17 cellular contexts compared by ENCODE assay signal in genomic region chr12:78269620-78270019, GRCh38.
A peak's percentile ranks its signal among the peaks of the same experiment; 100 is the strongest.
DNase-seq lines count a peak whose midpoint lies in the region; ATAC-seq, FAIRE-seq and TF ChIP-seq lines count a peak whose summit lies in the region.
"Had no signal": no experiment of that assay in that cellular context is flagged by ENCODE, and none has a peak within 500 bp of the region (broad histone marks: within the 10 kb centered on the region; RNA-seq: fewer than 3 reads in every experiment).

No MANE protein-coding gene starts in this region.

- no peak for ATAC-seq in body of pancreas
- ATAC-seq: HepG2 had no signal

- H3K4me2 ChIP-seq in GM23248 (ENCODE audit: unreplicated experiment): no peak overlapping the region
- H3K4me2 ChIP-seq in OCI-LY3 (ENCODE audit: low read length): no peak overlapping the region
- H3K4me2 ChIP-seq in H1 (ENCODE audit: insufficient read depth in 1 of 2, low read depth in 2 of 2, low read length in 2 of 2): no peak overlapping the region
- no peak overlapping the region for H3K4me2 ChIP-seq in mesendoderm (ENCODE audit: low read length)

- intact Hi-C loops in body of pancreas (cut with DNase I): no loop called here

- H3K9me2 ChIP-seq in GM23248 (ENCODE audit: insufficient read depth): no peaks in the 10 kb centered on the region

- no peaks in the 10 kb centered on the region for H4K20me1 ChIP-seq in GM23248 (ENCODE audit: insufficient read depth)
- H4K20me1 ChIP-seq in OCI-LY3 (ENCODE audit: insufficient read depth, low read length): no peaks in the 10 kb centered on the region
- no peaks in the 10 kb centered on the region for H4K20me1 ChIP-seq in H1 (replicated peaks in 1 of 2; ENCODE audit: control insufficient read depth in 1 of 2, insufficient read depth in 2 of 2, low read length in 2 of 2)

- POLR2A ChIA-PET in H1 (lab: Charles Lee; ENCODE audit: partially characterized antibody): no interaction called here
- POLR2A ChIA-PET in activated CD4-positive, alpha-beta memory T cell treated with anti-CD3 and anti-CD28 coated beads, Interleukin-2, amount 10 ng/mL, durations not matched to agents 7 days and 5 days (lab: Charles Lee): no interaction called here

- H3K36me3 ChIP-seq in GM23248 (ENCODE audit: low read depth) (no peaks in the 10 kb centered on the region), OCI-LY3 (replicated peaks; ENCODE audit: low read depth, low read length) (no peaks in the 10 kb centered on the region), H1 (ENCODE audit: control insufficient read depth in 2 of 4, insufficient read depth in 4 of 4, low read length in 3 of 4) (no peaks in the 10 kb centered on the region), mesendoderm (ENCODE audit: control insufficient read depth, insufficient read depth, low read length) (no peaks in the 10 kb centered on the region), body of pancreas (replicated peaks in 1 of 2; ENCODE audit: insufficient read depth in 1 of 2, low read depth in 2 of 2) (no peaks in the 10 kb centered on the region)
- H3K36me3 ChIP-seq: BE2C had no signal

- no peaks in the 10 kb centered on the region for H3K27me3 ChIP-seq in GM23248 (replicated peaks; ENCODE audit: insufficient read depth)
- no peaks in the 10 kb centered on the region for H3K27me3 ChIP-seq in OCI-LY3 (ENCODE audit: low read depth, low read length)
- H3K27me3 ChIP-seq in H1 (replicated peaks in 1 of 4; ENCODE audit: control insufficient read depth in 3 of 4, extremely low read depth in 1 of 4, insufficient read depth in 3 of 4, low read length in 3 of 4): no peaks in the 10 kb centered on the region
- no peaks in the 10 kb centered on the region for H3K27me3 ChIP-seq in mesendoderm (ENCODE audit: insufficient read depth, low read length, poor library complexity)
- no peaks in the 10 kb centered on the region for H3K27me3 ChIP-seq in body of pancreas

- H3K4ac ChIP-seq in H1 (replicated peaks; ENCODE audit: insufficient read length, low read depth, low read length) (no peak overlapping the region), mesendoderm (ENCODE audit: low read depth, low read length) (no peak overlapping the region)

- no peak overlapping the region for H3K14ac ChIP-seq in H1 (ENCODE audit: insufficient read length)

- H3K27ac ChIP-seq in GM23248: no peak overlapping the region
- H3K27ac ChIP-seq in OCI-LY3 (ENCODE audit: low read length): no peak overlapping the region
- H3K27ac ChIP-seq in H1 (ENCODE audit: low read depth, low read length): no peak overlapping the region
- H3K27ac ChIP-seq in mesendoderm (ENCODE audit: low read depth, low read length): no peak overlapping the region
- H3K27ac ChIP-seq in body of pancreas: no peak overlapping the region
- H3K27ac ChIP-seq: C4-2B had no signal

- H3K23ac ChIP-seq in H1 (ENCODE audit: insufficient read length) (no peak overlapping the region), mesendoderm (ENCODE audit: low read length) (no peak overlapping the region)

- H3K79me2 ChIP-seq in GM23248 (ENCODE audit: insufficient read depth) (no peaks in the 10 kb centered on the region), OCI-LY3 (ENCODE audit: low read length) (no peaks in the 10 kb centered on the region), H1 (ENCODE audit: control insufficient read depth in 1 of 2, insufficient read depth in 2 of 2, low read length in 2 of 2) (no peaks in the 10 kb centered on the region), mesendoderm (ENCODE audit: control insufficient read depth, insufficient read depth, low read length) (no peaks in the 10 kb centered on the region)

- H2BK12ac ChIP-seq in H1 (ENCODE audit: low read depth, low read length): no peak overlapping the region

- H2BK5ac ChIP-seq in H1 (ENCODE audit: low read depth, low read length) (no peak overlapping the region), mesendoderm (ENCODE audit: low read length) (no peak overlapping the region)

- no peak overlapping the region for H3K27ac Mint-ChIP-seq in activated CD4-positive, alpha-beta memory T cell treated with anti-CD3 and anti-CD28 coated beads, Interleukin-2, amount 10 ng/mL, durations not matched to agents 7 days and 5 days
- H3K27ac Mint-ChIP-seq: CD4-positive, alpha-beta memory T cell had no signal

- H2BK20ac ChIP-seq in H1 (ENCODE audit: low read length): no peak overlapping the region

- no peak overlapping the region for H2BK120ac ChIP-seq in H1 (replicated peaks; ENCODE audit: low read depth, low read length)
- H2BK120ac ChIP-seq in mesendoderm (ENCODE audit: low read depth, low read length): no peak overlapping the region

- H3K9ac ChIP-seq in GM23248: no peak overlapping the region
- H3K9ac ChIP-seq in OCI-LY3 (ENCODE audit: low read length): no peak overlapping the region
- no peak overlapping the region for H3K9ac ChIP-seq in H1 (replicated peaks in 1 of 4; ENCODE audit: extremely low read depth in 1 of 4, low read depth in 3 of 4, low read length in 3 of 4)
- H3K9ac ChIP-seq in mesendoderm (ENCODE audit: low read length): no peak overlapping the region

- TF ChIP-seq CTCF in OCI-LY3 (IDR thresholded peaks at IDR 0.05; ENCODE audit: low read depth, low read length) (no peak), H1 (IDR thresholded peaks at IDR 0.05; ENCODE audit: control extremely low read depth in 1 of 3, insufficient read depth in 1 of 3, low read depth in 1 of 3, low read length in 3 of 3) (no peak), body of pancreas (IDR thresholded peaks at IDR 0.05) (no peak)

- H3K9me3 ChIP-seq in GM23248 (ENCODE audit: low read depth): no peaks in the 10 kb centered on the region
- H3K9me3 ChIP-seq in OCI-LY3 (ENCODE audit: insufficient read depth, low read length): no peaks in the 10 kb centered on the region
- H3K9me3 ChIP-seq in H1 (ENCODE audit: insufficient read depth in 2 of 2, low read depth in 1 of 2, low read length in 1 of 2): no peaks in the 10 kb centered on the region
- no peaks in the 10 kb centered on the region for H3K9me3 ChIP-seq in body of pancreas
- H3K9me3 ChIP-seq: BE2C had no signal

- CTCF ChIA-PET in H1 (lab: Charles Lee; ENCODE audit: partially characterized antibody): no interaction called here
- CTCF ChIA-PET in activated CD4-positive, alpha-beta memory T cell treated with anti-CD3 and anti-CD28 coated beads, Interleukin-2, amount 10 ng/mL, durations not matched to agents 7 days and 5 days (lab: Charles Lee): no interaction called here

- H3K4me3 ChIP-seq in GM23248: no peak overlapping the region
- H3K4me3 ChIP-seq in OCI-LY3 (ENCODE audit: low read length): no peak overlapping the region
- no peak overlapping the region for H3K4me3 ChIP-seq in H1 (ENCODE audit: extremely low read depth in 1 of 4, insufficient read depth in 2 of 4, low read depth in 3 of 4, low read length in 4 of 4)
- no peak overlapping the region for H3K4me3 ChIP-seq in mesendoderm (ENCODE audit: low read length)
- H3K4me3 ChIP-seq in body of pancreas: no peak overlapping the region

- H3K18ac ChIP-seq in H1 (ENCODE audit: extremely low read depth, low read length) (no peak overlapping the region), mesendoderm (ENCODE audit: low read length) (no peak overlapping the region)

- 63 to 70% methylated on average over 1 of the region's 1 CpG for WGBS in GM23248 (ENCODE audit: low coverage in 1 of 2, low lambda C conversion rate in 2 of 2, missing lambda C conversion rate in 2 of 2), 2 experiments
- WGBS in H1 (ENCODE audit: extremely low coverage in 1 of 2, insufficient coverage in 1 of 2, insufficient read length in 1 of 2, insufficient replicate concordance in 2 of 2, low coverage in 1 of 2, low lambda C conversion rate in 2 of 2, missing lambda C conversion rate in 1 of 2), 2 experiments: 90% methylated on average over 1 of the region's 1 CpG; no CpG with 5 or more reads in 1 of the 2 experiments
- no CpG with 5 or more reads among the region's 1 CpG for WGBS in mesendoderm (ENCODE audit: extremely low coverage, insufficient coverage, low lambda C conversion rate)
- WGBS in body of pancreas, 2 donors: 16 to 67% methylated on average over 1 of the region's 1 CpG

- no peak for TF ChIP-seq RAD21 in H1 (IDR thresholded peaks at IDR 0.05 in 1 of 2, conservative IDR thresholded peaks at IDR 0.05 in 1 of 2; ENCODE audit: low read depth in 2 of 2, low read length in 2 of 2)

- no peaks in the 10 kb centered on the region for H3F3A ChIP-seq in GM23248 (ENCODE audit: insufficient read depth)

- in situ Hi-C loops in GM23248 (cut with MboI): no loop called here

- H3K4me1 ChIP-seq in GM23248 (ENCODE audit: insufficient read depth) (no peaks in the 10 kb centered on the region), OCI-LY3 (ENCODE audit: low read length) (no peaks in the 10 kb centered on the region), H1 (replicated peaks in 1 of 4; ENCODE audit: control insufficient read depth in 3 of 4, insufficient read depth in 4 of 4, low read length in 3 of 4) (no peaks in the 10 kb centered on the region), mesendoderm (ENCODE audit: control insufficient read depth, low read depth, low read length) (no peaks in the 10 kb centered on the region), body of pancreas (no peaks in the 10 kb centered on the region)
- H3K4me1 ChIP-seq: BE2C had no signal

- H3K4me1 Mint-ChIP-seq in activated CD4-positive, alpha-beta memory T cell treated with anti-CD3 and anti-CD28 coated beads, Interleukin-2, amount 10 ng/mL, durations not matched to agents 7 days and 5 days: no peaks in the 10 kb centered on the region
- H3K4me1 Mint-ChIP-seq: CD4-positive, alpha-beta memory T cell had no signal

- H4K8ac ChIP-seq in H1 (ENCODE audit: extremely low read depth, insufficient read depth, low read length) (no peak overlapping the region), mesendoderm (ENCODE audit: low read depth, low read length) (no peak overlapping the region)

- no peaks in the 10 kb centered on the region for H3K9me3 Mint-ChIP-seq in activated CD4-positive, alpha-beta memory T cell treated with anti-CD3 and anti-CD28 coated beads, Interleukin-2, amount 10 ng/mL, durations not matched to agents 7 days and 5 days

- H2AFZ ChIP-seq in GM23248 (peak overlapping the region; percentile 23; the same call in 1 of the 2 replicates), OCI-LY3 (ENCODE audit: low read depth, low read length) (0 out of 2 replicates have a peak overlapping the region, but pooled peaks have one; percentile 17), H1 (ENCODE audit: low read length) (0 out of 2 replicates have a peak overlapping the region, but pooled peaks have one; percentile 19)

- H3K79me1 ChIP-seq in H1 (ENCODE audit: low read depth, low read length) (no peaks in the 10 kb centered on the region), mesendoderm (ENCODE audit: low read length) (no peaks in the 10 kb centered on the region)

- no peaks in the 10 kb centered on the region for H3K27me3 Mint-ChIP-seq in activated CD4-positive, alpha-beta memory T cell treated with anti-CD3 and anti-CD28 coated beads, Interleukin-2, amount 10 ng/mL, durations not matched to agents 7 days and 5 days
- H3K27me3 Mint-ChIP-seq: CD4-positive, alpha-beta memory T cell had no signal

- H2AK5ac ChIP-seq in H1 (ENCODE audit: low read depth, low read length) (no peak overlapping the region), mesendoderm (ENCODE audit: low read length) (no peak overlapping the region)

- H3K4me3 Mint-ChIP-seq in activated CD4-positive, alpha-beta memory T cell treated with anti-CD3 and anti-CD28 coated beads, Interleukin-2, amount 10 ng/mL, durations not matched to agents 7 days and 5 days: no peak overlapping the region
- H3K4me3 Mint-ChIP-seq: CD4-positive, alpha-beta memory T cell had no signal

- TF ChIP-seq POLR2A in H1 (IDR thresholded peaks at IDR 0.05; ENCODE audit: control extremely low read depth in 1 of 2, low read depth in 2 of 2, low read length in 2 of 2) (no peak), body of pancreas (IDR thresholded peaks at IDR 0.05) (no peak)

- no peak for FAIRE-seq in H1 (lab: Jason Lieb, UNC)
- FAIRE-seq: GM12892, HepG2, HTR-8/SVneo had no signal

- H3K36me3 Mint-ChIP-seq in activated CD4-positive, alpha-beta memory T cell treated with anti-CD3 and anti-CD28 coated beads, Interleukin-2, amount 10 ng/mL, durations not matched to agents 7 days and 5 days (ENCODE audit: low read depth): no peaks in the 10 kb centered on the region
- H3K36me3 Mint-ChIP-seq: CD4-positive, alpha-beta memory T cell had no signal

- no peak overlapping the region for H2BK15ac ChIP-seq in H1 (ENCODE audit: low read length)
- H2BK15ac ChIP-seq in mesendoderm (replicated peaks; ENCODE audit: low read depth): no peak overlapping the region

- H4K91ac ChIP-seq in H1 (replicated peaks; ENCODE audit: insufficient read length, low read length): no peak overlapping the region

- no peak for TF ChIP-seq EP300 in H1 (IDR thresholded peaks at IDR 0.05; ENCODE audit: borderline replicate concordance in 1 of 2, low read depth in 2 of 2, low read length in 2 of 2)

- H3K23me2 ChIP-seq in H1 (ENCODE audit: low read depth, low read length): no peaks in the 10 kb centered on the region

- H3K56ac ChIP-seq in H1 (replicated peaks; ENCODE audit: insufficient read length, low read depth, low read length) (no peak overlapping the region), mesendoderm (ENCODE audit: low read length) (no peak overlapping the region)

- no peak for DNase-seq in GM23248
- no peak for DNase-seq in H1 (ENCODE audit: low read depth in 1 of 2, low spot score in 2 of 2)
- peak; percentile 71 for DNase-seq in mesendoderm
- DNase-seq in activated CD4-positive, alpha-beta memory T cell treated with anti-CD3 and anti-CD28 coated beads, Interleukin-2, amount 10 ng/mL, durations not matched to agents 7 days and 5 days: no peak
- no peak for DNase-seq in OCI-M1 (lab: John Stamatoyannopoulos, UW)
- DNase-seq in RPMI8226: no peak
- DNase-seq in body of pancreas: no peak
- DNase-seq: BE2C; CD4-positive, alpha-beta memory T cell; DMS153; DND-41; GDM1 had no signal

- H4K5ac ChIP-seq in H1 (ENCODE audit: insufficient read length, low read depth, low read length): no peak overlapping the region
- H4K5ac ChIP-seq in mesendoderm (ENCODE audit: low read length): no peak overlapping the region
